ENCODE assay signal across 36 cellular contexts in genomic region chr19:8243146-8243545, GRCh38. TPM values are rescaled to one million over a fixed set of nuclear protein-coding genes. Genes with fewer than 3 reads are reported as not detected.
DNase-seq lines count a peak whose midpoint lies in the region; ATAC-seq, FAIRE-seq and TF ChIP-seq lines count a peak whose summit lies in the region.
"Had no signal": no experiment of that assay in that cellular context is flagged by ENCODE, and none has a peak within 500 bp of the region (broad histone marks: within the 10 kb centered on the region; RNA-seq: fewer than 3 reads in every experiment).

No MANE protein-coding gene starts in this region.

- no peak overlapping the region for H3K9ac ChIP-seq in K562 (ENCODE audit: insufficient read depth in 1 of 2, low read depth in 2 of 2, low read length in 2 of 2)
- H3K9ac ChIP-seq: BLaER1; BLaER1 treated with 17β-estradiol and CSF1 and Interleukin-3, amounts not matched to agents 10 nM and 100 nM had no signal

- no peaks in the 10 kb centered on the region for H3K9me1 ChIP-seq in K562 (ENCODE audit: control insufficient read depth, insufficient read depth, low read length)

- H3K4me2 ChIP-seq in K562 (ENCODE audit: insufficient read depth, low read length) (no peak overlapping the region), osteoblast (ENCODE audit: insufficient read depth, low read length) (no peak overlapping the region)
- H3K4me2 ChIP-seq: A549, BLaER1 had no signal

- CTCF ChIA-PET in K562 (lab: Yijun Ruan, JAX; ENCODE audit: low intra/inter-chr PET ratio): no interaction called here

- in situ Hi-C loops in K562 (cut with MboI): no loop called here

- FAIRE-seq in K562 (lab: Jason Lieb, UNC): no peak
- FAIRE-seq: A204.1, A549, D721Med had no signal

- no peak overlapping the region for H3K27ac ChIP-seq in K562 (ENCODE audit: extremely low read depth, low read depth, low read length)
- no peak overlapping the region for H3K27ac ChIP-seq in osteoblast (ENCODE audit: low read depth, low read length)
- H3K27ac ChIP-seq in substantia nigra (ENCODE audit: low read depth, low read length, poor library complexity, severe bottlenecking): no peak overlapping the region
- H3K27ac ChIP-seq in vagina: no peak overlapping the region
- H3K27ac ChIP-seq: 22Rv1, A549, BLaER1, C4-2B had no signal

- peaks cover 11% of the 10 kb centered on the region for H3K4me1 Mint-ChIP-seq in activated CD4-positive, alpha-beta T cell treated with anti-CD3 and anti-CD28 coated beads, Interleukin-2, amount 10 ng/mL, durations not matched to agents 24 days and 14 days
- H3K4me1 Mint-ChIP-seq in T-helper 2 cell treated with Interferon-gamma antibody and Interleukin-4, amounts not matched to agents 5 μg/mL and 100 μg/mL, for 36 hours (ENCODE audit: low read depth): peaks cover 8% of the 10 kb centered on the region

- no peak for TF ChIP-seq CTCF in NB4 (IDR thresholded peaks at IDR 0.05; ENCODE audit: low read depth, low read length)
- TF ChIP-seq CTCF in K562 (IDR thresholded peaks at IDR 0.05 in 2 of 3, conservative IDR thresholded peaks at IDR 0.05 in 1 of 3; ENCODE audit: insufficient read depth in 2 of 3, low read depth in 1 of 3, low read length in 3 of 3): no peak
- TF ChIP-seq CTCF in osteoblast (IDR thresholded peaks at IDR 0.05; ENCODE audit: extremely low read depth, low read depth, low read length): no peak
- no peak for TF ChIP-seq CTCF in vagina (IDR thresholded peaks at IDR 0.05)

- peaks cover 13% of the 10 kb centered on the region for H3K9me3 Mint-ChIP-seq in activated CD4-positive, alpha-beta T cell treated with anti-CD3 and anti-CD28 coated beads, Interleukin-2, amount 10 ng/mL, durations not matched to agents 24 days and 14 days
- peaks cover 8% of the 10 kb centered on the region for H3K9me3 Mint-ChIP-seq in T-helper 2 cell treated with Interferon-gamma antibody and Interleukin-4, amounts not matched to agents 5 μg/mL and 100 μg/mL, for 36 hours
- H3K9me3 Mint-ChIP-seq: CD8-positive, alpha-beta T cell had no signal

- no peak overlapping the region for H3K4me3 Mint-ChIP-seq in activated CD4-positive, alpha-beta T cell treated with anti-CD3 and anti-CD28 coated beads, Interleukin-2, amount 10 ng/mL, durations not matched to agents 24 days and 14 days
- no peak overlapping the region for H3K4me3 Mint-ChIP-seq in T-helper 2 cell treated with Interferon-gamma antibody and Interleukin-4, amounts not matched to agents 5 μg/mL and 100 μg/mL, for 36 hours
- H3K4me3 Mint-ChIP-seq: B cell; CD4-positive, alpha-beta memory T cell; CD4-positive, alpha-beta T cell; CD4-positive, CD25-positive, alpha-beta regulatory T cell; CD8-positive, alpha-beta memory T cell; CD8-positive, alpha-beta T cell had no signal

- no peak overlapping the region for H3K27ac Mint-ChIP-seq in activated CD4-positive, alpha-beta T cell treated with anti-CD3 and anti-CD28 coated beads, Interleukin-2, amount 10 ng/mL, durations not matched to agents 24 days and 14 days
- H3K27ac Mint-ChIP-seq in T-helper 2 cell treated with Interferon-gamma antibody and Interleukin-4, amounts not matched to agents 5 μg/mL and 100 μg/mL, for 36 hours: no peak overlapping the region
- H3K27ac Mint-ChIP-seq: B cell; CD4-positive, alpha-beta T cell; CD4-positive, CD25-positive, alpha-beta regulatory T cell; CD8-positive, alpha-beta T cell had no signal

- no TSS peak for BruUV-seq in K562 (replicated peaks; lab: Mats Ljungman, UMichigan)

- peaks cover 15 to 16% of the 10 kb centered on the region in 2 experiments for H3K4me1 ChIP-seq in K562 (replicated peaks in 1 of 2; ENCODE audit: control insufficient read depth in 2 of 2, insufficient read depth in 2 of 2, low read length in 2 of 2)
- H3K4me1 ChIP-seq in osteoblast (ENCODE audit: insufficient read depth, low read length): peaks cover 13% of the 10 kb centered on the region
- peaks cover 29% of the 10 kb centered on the region for H3K4me1 ChIP-seq in vagina
- H3K4me1 ChIP-seq: A549 had no signal

- H3K79me2 ChIP-seq in K562 (ENCODE audit: control insufficient read depth, insufficient read depth, low read length) (no peaks in the 10 kb centered on the region), osteoblast (ENCODE audit: insufficient read depth, low read length) (no peaks in the 10 kb centered on the region)

- TF ChIP-seq POLR2A in NB4 (IDR thresholded peaks at IDR 0.05; ENCODE audit: extremely low read depth, insufficient read length) (no peak), K562 (conservative IDR thresholded peaks at IDR 0.05) (no peak), vagina (IDR thresholded peaks at IDR 0.05) (no peak)

- intact Hi-C loops in K562 (cut with micrococcal nuclease) (loop anchor here (5.0 kb wide), 1 partner anchor 86 kb away; no protein-coding TSS in a partner anchor), vagina (cut with DNase I) (no loop called here)
- intact Hi-C loops in activated CD4-positive, alpha-beta T cell treated with anti-CD3 and anti-CD28 coated beads, Interleukin-2, amount 10 ng/mL, durations not matched to agents 24 days and 14 days (cut with micrococcal nuclease): no loop called here

- DNase-seq in H7: peak; percentile 6
- DNase-seq in NB4 (ENCODE audit: low read depth): peak; percentile 18
- no peak for DNase-seq in K562 (ENCODE audit: extremely low read depth in 1 of 4, low spot score in 3 of 4)
- DNase-seq in osteoblast (ENCODE audit: insufficient read length, low spot score, missing footprints): peak; percentile 46
- no peak for DNase-seq in activated CD4-positive, alpha-beta T cell treated with anti-CD3 and anti-CD28 coated beads, Interleukin-2, amount 10 ng/mL, durations not matched to agents 24 days and 14 days
- DNase-seq in substantia nigra (lab: John Stamatoyannopoulos, UW): no peak
- DNase-seq in T-helper 2 cell treated with Interferon-gamma antibody and Interleukin-4, amounts not matched to agents 5 μg/mL and 100 μg/mL, for 36 hours (ENCODE audit: low spot score): no peak
- no peak for DNase-seq in vagina (ENCODE audit: extremely low spot score in 2 of 2)
- DNase-seq: 8988T; ACHN; AML-193; BE2C; C1 segment of cervical spinal cord; Caco-2; Calu3; CD4-positive, alpha-beta memory T cell; CD4-positive, alpha-beta T cell; CD4-positive, CD25-positive, alpha-beta regulatory T cell; CD8-positive, alpha-beta memory T cell; CD8-positive, alpha-beta T cell; COR-L47; DMS 273 treated with DMSO at 0.1 percent for 48 hours; DMS153; DMS53; DMS79; DMS79 treated with DMSO at 0.1 percent for 48 hours; DND-41; EL had no signal

- H3K27me3 ChIP-seq in H7 (ENCODE audit: control insufficient read depth, insufficient read depth, low read length) (no peaks in the 10 kb centered on the region), K562 (ENCODE audit: control insufficient read depth in 2 of 2, insufficient read depth in 2 of 2, low read length in 2 of 2) (no peaks in the 10 kb centered on the region), osteoblast (ENCODE audit: insufficient read depth, low read length) (no peaks in the 10 kb centered on the region), vagina (no peaks in the 10 kb centered on the region)
- H3K27me3 ChIP-seq: BE2C; BLaER1; BLaER1 treated with 17β-estradiol and CSF1 and Interleukin-3, amounts not matched to agents 10 nM and 100 nM had no signal

- POLR2A ChIA-PET in K562 (lab: Yijun Ruan, JAX): interaction anchor here (1.1 to 1.5 kb wide), 2 partner anchors 11 to 85 kb away, joined by 3 read pairs; no protein-coding TSS in a partner anchor

- no peaks in the 10 kb centered on the region for H3K27me3 Mint-ChIP-seq in activated CD4-positive, alpha-beta T cell treated with anti-CD3 and anti-CD28 coated beads, Interleukin-2, amount 10 ng/mL, durations not matched to agents 24 days and 14 days
- H3K27me3 Mint-ChIP-seq in T-helper 2 cell treated with Interferon-gamma antibody and Interleukin-4, amounts not matched to agents 5 μg/mL and 100 μg/mL, for 36 hours (ENCODE audit: low read depth): no peaks in the 10 kb centered on the region
- H3K27me3 Mint-ChIP-seq: B cell; CD4-positive, alpha-beta memory T cell; CD4-positive, alpha-beta T cell; CD4-positive, CD25-positive, alpha-beta regulatory T cell had no signal

- TF ChIP-seq RAD21 in K562 (CRISPR knock-in tag; conservative IDR thresholded peaks at IDR 0.05 in 1 of 2, IDR thresholded peaks at IDR 0.05 in 1 of 2): no peak

- H4K20me1 ChIP-seq in K562 (replicated peaks; ENCODE audit: control insufficient read depth, insufficient read depth, low read length) (no peaks in the 10 kb centered on the region), osteoblast (ENCODE audit: insufficient read depth, low read length) (no peaks in the 10 kb centered on the region)

- H2AFZ ChIP-seq in K562 (ENCODE audit: low read depth, low read length) (no peak overlapping the region), osteoblast (ENCODE audit: low read length) (no peak overlapping the region)

- WGBS in K562 (ENCODE audit: insufficient coverage, low coverage, missing lambda C conversion rate): 44% methylated on average over 2 of the region's 3 CpGs

- no peak for TF ChIP-seq EP300 in K562 (IDR thresholded peaks at IDR 0.05; ENCODE audit: low read length)

- H3K4me3 ChIP-seq in H7 (ENCODE audit: insufficient read depth, low read depth, low read length) (no peak overlapping the region), NB4 (ENCODE audit: low read depth, low read length) (no peak overlapping the region), K562 (no peak overlapping the region), osteoblast (ENCODE audit: insufficient read depth, low read length) (no peak overlapping the region), vagina (no peak overlapping the region)
- H3K4me3 ChIP-seq: A549, BLaER1 had no signal

- H3K36me3 Mint-ChIP-seq in activated CD4-positive, alpha-beta T cell treated with anti-CD3 and anti-CD28 coated beads, Interleukin-2, amount 10 ng/mL, durations not matched to agents 24 days and 14 days (ENCODE audit: low read depth): peaks cover 44% of the 10 kb centered on the region
- peaks cover 25% of the 10 kb centered on the region for H3K36me3 Mint-ChIP-seq in T-helper 2 cell treated with Interferon-gamma antibody and Interleukin-4, amounts not matched to agents 5 μg/mL and 100 μg/mL, for 36 hours (ENCODE audit: low read depth)

- ATAC-seq in K562: no peak
- ATAC-seq: A549; CD8-positive, alpha-beta T cell had no signal

- H3K9me3 ChIP-seq in K562 (replicated peaks; ENCODE audit: control insufficient read depth, insufficient read depth, low read depth, low read length) (peaks cover 20% of the 10 kb centered on the region), osteoblast (ENCODE audit: low read depth, low read length) (peaks cover 4% of the 10 kb centered on the region), vagina (no peaks in the 10 kb centered on the region)
- H3K9me3 ChIP-seq: BE2C had no signal

- H3K36me3 ChIP-seq in H7 (replicated peaks; ENCODE audit: control insufficient read depth, insufficient read depth, low read length) (peaks cover 10% of the 10 kb centered on the region), K562 (ENCODE audit: control insufficient read depth, insufficient read depth, low read length) (no peaks in the 10 kb centered on the region), osteoblast (ENCODE audit: insufficient read depth, low read length) (no peaks in the 10 kb centered on the region), vagina (no peaks in the 10 kb centered on the region)
- H3K36me3 ChIP-seq: BE2C had no signal

RNA-seq across cellular contexts. Expression of gene CERS4, which starts 34.0 kb away (rescaled TPM):
- 116 and 117 TPM in 2 replicates for total RNA-seq in H7 (2014; rRNA removed; shearing (Covaris generic))
- 5.9 and 13.8 TPM in 2 replicates for total RNA-seq in K562 (2011; cell fraction: chromatin; rRNA removed; ENCODE audit: low replicate concordance)
- total RNA-seq in K562 (2011; cell fraction: nucleolus; rRNA removed): 7.5 and 9.3 TPM in 2 replicates
- total RNA-seq in K562 (2011; cell fraction: nucleoplasm; rRNA removed): 6.3 and 10.6 TPM in 2 replicates
- 3.8 and 5.2 TPM in 2 replicates for total RNA-seq in K562 (2014; rRNA removed)
- 1.1 and 1.4 TPM in 2 replicates for total RNA-seq in K562 (2014; rRNA removed; fragmentation: Illumina TruSeq; extraction: Trizol)
- total RNA-seq in K562 (2015; rRNA removed; fragmentation: Illumina TruSeq; extraction: Trizol): 2.0 and 2.8 TPM in 2 replicates
- 3.7 and 3.8 TPM in 2 replicates for total RNA-seq in K562 (2021)
- 4.4 and 7.4 TPM in 2 replicates for polyA plus RNA-seq in K562 (2011; rRNA removed)
- polyA plus RNA-seq in K562 (2011; cell fraction: cytosol; rRNA removed): 9.3 and 12.9 TPM in 2 replicates
- 9.5 and 10.7 TPM in 2 replicates for polyA plus RNA-seq in K562 (2011; cell fraction: nucleus; rRNA removed)
- polyA plus RNA-seq in K562 (2012): 1.4 and 6.1 TPM in 2 replicates
- 1.3 and 3.1 TPM in 2 replicates for polyA plus RNA-seq in K562 (2014; fragmentation: Illumina TruSeq; extraction: Trizol)
- polyA plus RNA-seq in K562 (2014; fragmentation: Nextera tagmentation; extraction: Ambion mirVana): under 1 TPM in 1 of 2 experiments, not detected in 1; 0.14 TPM
- polyA plus RNA-seq in K562 (2014; rRNA removed): 4.3 and 5.6 TPM in 2 replicates
- 3.0 and 5.3 TPM in 2 replicates for polyA minus RNA-seq in K562 (2011; rRNA and poly(A)+ RNA removed)
- 3.1 and 5.9 TPM in 2 replicates for polyA minus RNA-seq in K562 (2011; cell fraction: cytosol; rRNA and poly(A)+ RNA removed)
- polyA minus RNA-seq in K562 (2011; cell fraction: nucleus; rRNA and poly(A)+ RNA removed): 2.7 and 4.4 TPM in 2 replicates
- total RNA-seq in osteoblast: 1.5 and 4.0 TPM in 2 replicates
- 30.3 and 30.6 TPM in 2 replicates for total RNA-seq in activated CD4-positive, alpha-beta T cell treated with anti-CD3 and anti-CD28 coated beads, Interleukin-2, amount 10 ng/mL, durations not matched to agents 24 days and 14 days
- 81.5 TPM for total RNA-seq in vagina

Comparison
In these comparisons a context has a peak if more than half of its experiments do, and no peak if none do; other contexts are left out.
1. DNase-seq: peak in H7 (single experiment), NB4 (single experiment) and osteoblast (single experiment); none in K562 (0 of 4), activated CD4-positive, alpha-beta T cell treated with anti-CD3 and anti-CD28 coated beads, Interleukin-2, amount 10 ng/mL, durations not matched to agents 24 days and 14 days (single experiment), substantia nigra (0 of 49), T-helper 2 cell treated with Interferon-gamma antibody and Interleukin-4, amounts not matched to agents 5 μg/mL and 100 μg/mL, for 36 hours (single experiment) and vagina (0 of 2).